ENCODE assay signal across 8 cellular contexts in genomic region chr2:23384551-23385349, GRCh38. TPM values are rescaled to one million over a fixed set of nuclear protein-coding genes. Genes with fewer than 3 reads are reported as not detected.
DNase-seq lines count a peak whose midpoint lies in the region; ATAC-seq and TF ChIP-seq lines count a peak whose summit lies in the region.

Gene KLHL29 (plus strand): TSS chr2:23385179. CDS start chr2:23562197, 177,018 bp downstream.

- no peaks in the 10 kb centered on the region for H3K9me3 ChIP-seq in endodermal cell (ENCODE audit: control insufficient read depth, low read length)

- 4 to 28% methylated on average over 12 to 92 of the region's 92 CpGs for WGBS in endodermal cell (ENCODE audit: insufficient coverage in 1 of 2, insufficient read length in 1 of 2), 2 experiments

- H3K27ac ChIP-seq in 22Rv1 (peak within 1 kb of the TSS; percentile 38; the same call in 1 of the 2 replicates), endodermal cell (ENCODE audit: low read depth, low read length) (no peak within 1 kb of the TSS)

- H3K27me3 Mint-ChIP-seq in activated CD8-positive, alpha-beta memory T cell treated with anti-CD3 and anti-CD28 coated beads, Interleukin-2, amount 10 ng/mL, durations not matched to agents 7 days and 5 days, result peaks cover 80% of the 10 kb centered on the region
- H3K27me3 Mint-ChIP-seq in endodermal cell (ENCODE audit: insufficient read depth), result peaks cover 77% of the 10 kb centered on the region
- H3K27me3 Mint-ChIP-seq in mesothelial cell of epicardium (ENCODE audit: low read depth), result peaks cover 54% of the 10 kb centered on the region

- H3K4me3 ChIP-seq in endodermal cell (ENCODE audit: low read length), result peak within 1 kb of the TSS; percentile 80

- ATAC-seq in GM18508 (IDR thresholded peaks at IDR 0.05; ENCODE audit: insufficient read depth, unreplicated experiment) (peak; percentile 31), HG02938 (IDR thresholded peaks at IDR 0.05; ENCODE audit: unreplicated experiment) (peak; percentile 40)
- peak; percentile 78 for ATAC-seq in activated CD8-positive, alpha-beta memory T cell treated with anti-CD3 and anti-CD28 coated beads, Interleukin-2, amount 10 ng/mL, durations not matched to agents 7 days and 5 days

- CTCF ChIA-PET in activated CD8-positive, alpha-beta memory T cell treated with anti-CD3 and anti-CD28 coated beads, Interleukin-2, amount 10 ng/mL, durations not matched to agents 7 days and 5 days (lab: Charles Lee), result no interaction called here

- H3K9ac ChIP-seq in endodermal cell (ENCODE audit: extremely low read depth, low read length, poor library complexity, severe bottlenecking), result no peak within 1 kb of the TSS

- H3K36me3 Mint-ChIP-seq in activated CD8-positive, alpha-beta memory T cell treated with anti-CD3 and anti-CD28 coated beads, Interleukin-2, amount 10 ng/mL, durations not matched to agents 7 days and 5 days, result no peaks in the 10 kb centered on the region
- H3K36me3 Mint-ChIP-seq in endodermal cell (ENCODE audit: low read depth) (no peaks in the 10 kb centered on the region), mesothelial cell of epicardium (no peaks in the 10 kb centered on the region)

- H3K36me3 ChIP-seq in endodermal cell (ENCODE audit: control insufficient read depth, insufficient read depth, low read length), result no peaks in the 10 kb centered on the region

- TF ChIP-seq CTCF in 22Rv1 (IDR thresholded peaks at IDR 0.05) (no peak), endodermal cell (conservative IDR thresholded peaks at IDR 0.05) (no peak), mesothelial cell of epicardium (IDR thresholded peaks at IDR 0.05; ENCODE audit: unreplicated experiment) (no peak)

- DNase-seq in NCI-H2227 (lab: John Stamatoyannopoulos, UW; ENCODE audit: unreplicated experiment) (peak; percentile 85), endodermal cell (peak; percentile 86), mesothelial cell of epicardium (ENCODE audit: low spot score in 2 of 2, unreplicated experiment in 2 of 2) (peak; percentile 70 to 85)
- peak; percentile 51 for DNase-seq in activated CD8-positive, alpha-beta memory T cell treated with anti-CD3 and anti-CD28 coated beads, Interleukin-2, amount 10 ng/mL, durations not matched to agents 7 days and 5 days
- peak; percentile 17 to 54 for DNase-seq in stimulated activated CD8-positive, alpha-beta memory T cell treated with anti-CD3 and anti-CD28 coated beads, Interleukin-2, amount 100 ng/mL, for 1 hour (ENCODE audit: low read depth in 2 of 2)

- H3K4me1 Mint-ChIP-seq in activated CD8-positive, alpha-beta memory T cell treated with anti-CD3 and anti-CD28 coated beads, Interleukin-2, amount 10 ng/mL, durations not matched to agents 7 days and 5 days, result peaks cover 22% of the 10 kb centered on the region
- H3K4me1 Mint-ChIP-seq in endodermal cell (no peaks in the 10 kb centered on the region), mesothelial cell of epicardium (peaks cover 28% of the 10 kb centered on the region)

- H3K27ac Mint-ChIP-seq in activated CD8-positive, alpha-beta memory T cell treated with anti-CD3 and anti-CD28 coated beads, Interleukin-2, amount 10 ng/mL, durations not matched to agents 7 days and 5 days, result no peak within 1 kb of the TSS
- H3K27ac Mint-ChIP-seq in endodermal cell (no peak within 1 kb of the TSS), mesothelial cell of epicardium (peak within 1 kb of the TSS; percentile 86)

- H3K9me3 Mint-ChIP-seq in activated CD8-positive, alpha-beta memory T cell treated with anti-CD3 and anti-CD28 coated beads, Interleukin-2, amount 10 ng/mL, durations not matched to agents 7 days and 5 days (ENCODE audit: low read depth), result no peaks in the 10 kb centered on the region
- H3K9me3 Mint-ChIP-seq in endodermal cell (no peaks in the 10 kb centered on the region), mesothelial cell of epicardium (no peaks in the 10 kb centered on the region)

- peaks cover 78% of the 10 kb centered on the region for H3K27me3 ChIP-seq in endodermal cell (ENCODE audit: control insufficient read depth, insufficient read depth, low read length, poor library complexity, severe bottlenecking)

- H3K4me1 ChIP-seq in endodermal cell (ENCODE audit: control insufficient read depth, insufficient read depth, low read length), result no peaks in the 10 kb centered on the region

- H3K4me3 Mint-ChIP-seq in activated CD8-positive, alpha-beta memory T cell treated with anti-CD3 and anti-CD28 coated beads, Interleukin-2, amount 10 ng/mL, durations not matched to agents 7 days and 5 days, result peak within 1 kb of the TSS; percentile 40
- peak within 1 kb of the TSS; percentile 62 for H3K4me3 Mint-ChIP-seq in endodermal cell
- peak within 1 kb of the TSS; percentile 84 for H3K4me3 Mint-ChIP-seq in mesothelial cell of epicardium

RNA-seq across cellular contexts. Expression of gene KLHL29, which starts in this region (rescaled TPM):
- under 1 TPM; 0.09 to 0.12 TPM for total RNA-seq in activated CD8-positive, alpha-beta memory T cell treated with anti-CD3 and anti-CD28 coated beads, Interleukin-2, amount 10 ng/mL, durations not matched to agents 7 days and 5 days
- total RNA-seq in endodermal cell (1 to 10 TPM; 1.0 to 2.4 TPM), mesothelial cell of epicardium (27.4 to 30.2 TPM (median 28.3 TPM) in 3 replicates)
- polyA plus RNA-seq in endodermal cell (2013, experiment 1 of 2), result 5.7 TPM
- 4.6 TPM for polyA plus RNA-seq in endodermal cell (2013, experiment 2 of 2)

Comparison
In these comparisons a context has a peak if more than half of its experiments do, and no peak if none do; other contexts are left out.
1. Peak in DNase-seq and ATAC-seq in activated CD8-positive, alpha-beta memory T cell treated with anti-CD3 and anti-CD28 coated beads, Interleukin-2, amount 10 ng/mL, durations not matched to agents 7 days and 5 days; RNA of the gene not detected or under 1 TPM.
2. DNase-seq: peak in every context shown above with its lines; median percentile 86 in endodermal cell; 85 in NCI-H2227; 78 in mesothelial cell of epicardium; 51 in activated CD8-positive, alpha-beta memory T cell treated with anti-CD3 and anti-CD28 coated beads, Interleukin-2, amount 10 ng/mL, durations not matched to agents 7 days and 5 days; 36 in stimulated activated CD8-positive, alpha-beta memory T cell treated with anti-CD3 and anti-CD28 coated beads, Interleukin-2, amount 100 ng/mL, for 1 hour.